Comparison of ENCODE assay signal across 1 cellular context in the genomic region with DNA sequence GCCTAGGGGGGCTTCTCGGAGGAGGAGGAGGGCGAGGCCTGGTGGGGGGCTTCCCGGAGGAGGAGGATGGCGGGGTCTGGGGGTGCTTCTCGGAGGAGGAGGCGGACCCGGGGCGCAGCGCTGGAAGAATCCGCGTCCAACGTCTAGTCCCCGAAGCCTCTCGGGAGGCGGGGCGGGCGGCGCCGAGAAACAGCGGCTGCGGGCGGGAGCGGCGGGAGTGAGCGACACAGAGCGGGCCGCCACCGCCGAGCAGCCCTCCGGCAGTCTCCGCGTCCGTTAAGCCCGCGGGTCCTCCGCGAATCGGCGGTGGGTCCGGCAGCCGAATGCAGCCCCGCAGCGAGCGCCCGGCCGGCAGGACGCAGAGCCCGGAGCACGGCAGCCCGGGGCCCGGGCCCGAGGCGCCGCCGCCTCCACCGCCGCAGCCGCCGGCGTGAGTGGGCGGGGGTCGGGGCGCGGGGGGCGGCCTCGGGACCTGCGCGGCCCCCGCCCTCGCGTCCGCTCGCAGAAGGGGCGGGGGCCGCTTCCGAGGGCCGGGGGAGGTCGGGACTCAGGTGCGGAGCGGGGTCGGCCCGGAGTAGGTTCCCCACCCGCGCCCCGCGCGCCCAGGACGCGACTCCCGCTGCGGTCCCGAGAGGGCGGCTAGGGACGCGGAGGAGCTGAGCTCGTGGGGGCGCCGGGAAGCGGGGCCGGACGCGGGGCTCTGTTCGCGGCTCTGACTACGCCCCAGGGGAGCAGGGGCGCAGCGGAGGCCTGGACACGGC.
TF ChIP-seq lines count a peak whose summit lies in the region.

A gene (plus strand): TSS at position 214 of the 761 bp plus-strand sequence. CDS start 110 bp downstream, at position 324.

TF ChIP-seq in HepG2, 621 proteins besides CTCF, POLR2A, EP300 and RAD21 (continued from another document and continues in another):
- TF ChIP-seq, protein P1, sequence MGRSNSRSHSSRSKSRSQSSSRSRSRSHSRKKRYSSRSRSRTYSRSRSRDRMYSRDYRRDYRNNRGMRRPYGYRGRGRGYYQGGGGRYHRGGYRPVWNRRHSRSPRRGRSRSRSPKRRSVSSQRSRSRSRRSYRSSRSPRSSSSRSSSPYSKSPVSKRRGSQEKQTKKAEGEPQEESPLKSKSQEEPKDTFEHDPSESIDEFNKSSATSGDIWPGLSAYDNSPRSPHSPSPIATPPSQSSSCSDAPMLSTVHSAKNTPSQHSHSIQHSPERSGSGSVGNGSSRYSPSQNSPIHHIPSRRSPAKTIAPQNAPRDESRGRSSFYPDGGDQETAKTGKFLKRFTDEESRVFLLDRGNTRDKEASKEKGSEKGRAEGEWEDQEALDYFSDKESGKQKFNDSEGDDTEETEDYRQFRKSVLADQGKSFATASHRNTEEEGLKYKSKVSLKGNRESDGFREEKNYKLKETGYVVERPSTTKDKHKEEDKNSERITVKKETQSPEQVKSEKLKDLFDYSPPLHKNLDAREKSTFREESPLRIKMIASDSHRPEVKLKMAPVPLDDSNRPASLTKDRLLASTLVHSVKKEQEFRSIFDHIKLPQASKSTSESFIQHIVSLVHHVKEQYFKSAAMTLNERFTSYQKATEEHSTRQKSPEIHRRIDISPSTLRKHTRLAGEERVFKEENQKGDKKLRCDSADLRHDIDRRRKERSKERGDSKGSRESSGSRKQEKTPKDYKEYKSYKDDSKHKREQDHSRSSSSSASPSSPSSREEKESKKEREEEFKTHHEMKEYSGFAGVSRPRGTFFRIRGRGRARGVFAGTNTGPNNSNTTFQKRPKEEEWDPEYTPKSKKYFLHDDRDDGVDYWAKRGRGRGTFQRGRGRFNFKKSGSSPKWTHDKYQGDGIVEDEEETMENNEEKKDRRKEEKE (IDR thresholded peaks at IDR 0.05) = no peak
- TF ChIP-seq NFIC (IDR thresholded peaks at IDR 0.05; ENCODE audit: low read length) (no peak), ZNF274 (CRISPR knock-in tag; IDR thresholded peaks at IDR 0.05) (no peak), ZFP36L2 (CRISPR knock-in tag; IDR thresholded peaks at IDR 0.05) (no peak), ZSCAN9 (CRISPR knock-in tag; IDR thresholded peaks at IDR 0.05; ENCODE audit: borderline replicate concordance) (no peak), ZNF431 (CRISPR knock-in tag; IDR thresholded peaks at IDR 0.05; ENCODE audit: borderline replicate concordance, low read depth) (no peak), ZBTB8A (CRISPR knock-in tag; IDR thresholded peaks at IDR 0.05; ENCODE audit: borderline replicate concordance, low read depth) (no peak), FOXJ3 (CRISPR knock-in tag; IDR thresholded peaks at IDR 0.05; ENCODE audit: borderline replicate concordance) (no peak), FOXA3 (CRISPR knock-in tag; IDR thresholded peaks at IDR 0.05) (no peak), ZC3H13 (CRISPR knock-in tag; IDR thresholded peaks at IDR 0.05) (peak; percentile 50; the same call in 1 of the 2 replicates), ZNF878 (CRISPR knock-in tag; IDR thresholded peaks at IDR 0.05) (no peak), RARA (CRISPR knock-in tag; IDR thresholded peaks at IDR 0.05) (0 out of 2 replicates have a peak, but pooled peaks have one; percentile 11), ZSCAN31 (CRISPR knock-in tag; IDR thresholded peaks at IDR 0.05; ENCODE audit: low read depth) (no peak), ZNF335 (CRISPR knock-in tag; IDR thresholded peaks at IDR 0.05) (no peak), KDM5B (CRISPR knock-in tag; IDR thresholded peaks at IDR 0.05; ENCODE audit: borderline replicate concordance) (no peak), SYNCRIP (IDR thresholded peaks at IDR 0.05; ENCODE audit: insufficient read depth, low read depth, low read length) (no peak), TEAD2 (CRISPR knock-in tag; IDR thresholded peaks at IDR 0.05) (no peak), ZFP37 (CRISPR knock-in tag; IDR thresholded peaks at IDR 0.05; ENCODE audit: borderline replicate concordance) (no peak), ZNF713 (CRISPR knock-in tag; IDR thresholded peaks at IDR 0.05) (no peak), ZZZ3 (CRISPR knock-in tag; IDR thresholded peaks at IDR 0.05; ENCODE audit: borderline replicate concordance) (no peak), FOXK1 (CRISPR knock-in tag; IDR thresholded peaks at IDR 0.05; ENCODE audit: borderline replicate concordance, low read depth) (0 out of 2 replicates have a peak, but pooled peaks have one; percentile 30), HHEX (CRISPR knock-in tag; IDR thresholded peaks at IDR 0.05) (no peak), ADNP (CRISPR knock-in tag; IDR thresholded peaks at IDR 0.05) (0 out of 2 replicates have a peak, but pooled peaks have one; percentile 72), IKZF4 (CRISPR knock-in tag; IDR thresholded peaks at IDR 0.05; ENCODE audit: borderline replicate concordance, low read depth, not compliant biosample characterization) (no peak), ZNF816 (CRISPR knock-in tag; IDR thresholded peaks at IDR 0.05; ENCODE audit: borderline replicate concordance) (no peak), ZNF720 (CRISPR knock-in tag; IDR thresholded peaks at IDR 0.05) (no peak), PAWR (CRISPR knock-in tag; IDR thresholded peaks at IDR 0.05; ENCODE audit: borderline replicate concordance) (no peak), HOXA5 (CRISPR knock-in tag; IDR thresholded peaks at IDR 0.05) (no peak), SNRNP70 (IDR thresholded peaks at IDR 0.05; ENCODE audit: low read depth, low read length) (no peak), HMG20B (CRISPR knock-in tag; conservative IDR thresholded peaks at IDR 0.05) (0 out of 2 replicates have a peak, but pooled peaks have one; percentile 25), ZNF572 (CRISPR knock-in tag; IDR thresholded peaks at IDR 0.05) (no peak), SETDB1 (CRISPR knock-in tag; IDR thresholded peaks at IDR 0.05; ENCODE audit: borderline replicate concordance) (no peak)
- TF ChIP-seq, protein P2, sequence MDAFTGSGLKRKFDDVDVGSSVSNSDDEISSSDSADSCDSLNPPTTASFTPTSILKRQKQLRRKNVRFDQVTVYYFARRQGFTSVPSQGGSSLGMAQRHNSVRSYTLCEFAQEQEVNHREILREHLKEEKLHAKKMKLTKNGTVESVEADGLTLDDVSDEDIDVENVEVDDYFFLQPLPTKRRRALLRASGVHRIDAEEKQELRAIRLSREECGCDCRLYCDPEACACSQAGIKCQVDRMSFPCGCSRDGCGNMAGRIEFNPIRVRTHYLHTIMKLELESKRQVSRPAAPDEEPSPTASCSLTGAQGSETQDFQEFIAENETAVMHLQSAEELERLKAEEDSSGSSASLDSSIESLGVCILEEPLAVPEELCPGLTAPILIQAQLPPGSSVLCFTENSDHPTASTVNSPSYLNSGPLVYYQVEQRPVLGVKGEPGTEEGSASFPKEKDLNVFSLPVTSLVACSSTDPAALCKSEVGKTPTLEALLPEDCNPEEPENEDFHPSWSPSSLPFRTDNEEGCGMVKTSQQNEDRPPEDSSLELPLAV (CRISPR knock-in tag; conservative IDR thresholded peaks at IDR 0.05; ENCODE audit: low read depth) = no peak
- TF ChIP-seq, protein P3, sequence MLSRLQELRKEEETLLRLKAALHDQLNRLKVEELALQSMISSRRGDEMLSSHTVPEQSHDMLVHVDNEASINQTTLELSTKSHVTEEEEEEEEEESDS (CRISPR knock-in tag; IDR thresholded peaks at IDR 0.05; ENCODE audit: borderline replicate concordance) = no peak
- TF ChIP-seq, protein P4, sequence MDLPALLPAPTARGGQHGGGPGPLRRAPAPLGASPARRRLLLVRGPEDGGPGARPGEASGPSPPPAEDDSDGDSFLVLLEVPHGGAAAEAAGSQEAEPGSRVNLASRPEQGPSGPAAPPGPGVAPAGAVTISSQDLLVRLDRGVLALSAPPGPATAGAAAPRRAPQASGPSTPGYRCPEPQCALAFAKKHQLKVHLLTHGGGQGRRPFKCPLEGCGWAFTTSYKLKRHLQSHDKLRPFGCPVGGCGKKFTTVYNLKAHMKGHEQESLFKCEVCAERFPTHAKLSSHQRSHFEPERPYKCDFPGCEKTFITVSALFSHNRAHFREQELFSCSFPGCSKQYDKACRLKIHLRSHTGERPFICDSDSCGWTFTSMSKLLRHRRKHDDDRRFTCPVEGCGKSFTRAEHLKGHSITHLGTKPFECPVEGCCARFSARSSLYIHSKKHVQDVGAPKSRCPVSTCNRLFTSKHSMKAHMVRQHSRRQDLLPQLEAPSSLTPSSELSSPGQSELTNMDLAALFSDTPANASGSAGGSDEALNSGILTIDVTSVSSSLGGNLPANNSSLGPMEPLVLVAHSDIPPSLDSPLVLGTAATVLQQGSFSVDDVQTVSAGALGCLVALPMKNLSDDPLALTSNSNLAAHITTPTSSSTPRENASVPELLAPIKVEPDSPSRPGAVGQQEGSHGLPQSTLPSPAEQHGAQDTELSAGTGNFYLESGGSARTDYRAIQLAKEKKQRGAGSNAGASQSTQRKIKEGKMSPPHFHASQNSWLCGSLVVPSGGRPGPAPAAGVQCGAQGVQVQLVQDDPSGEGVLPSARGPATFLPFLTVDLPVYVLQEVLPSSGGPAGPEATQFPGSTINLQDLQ (CRISPR knock-in tag; IDR thresholded peaks at IDR 0.05) = no peak
- TF ChIP-seq, protein P5, sequence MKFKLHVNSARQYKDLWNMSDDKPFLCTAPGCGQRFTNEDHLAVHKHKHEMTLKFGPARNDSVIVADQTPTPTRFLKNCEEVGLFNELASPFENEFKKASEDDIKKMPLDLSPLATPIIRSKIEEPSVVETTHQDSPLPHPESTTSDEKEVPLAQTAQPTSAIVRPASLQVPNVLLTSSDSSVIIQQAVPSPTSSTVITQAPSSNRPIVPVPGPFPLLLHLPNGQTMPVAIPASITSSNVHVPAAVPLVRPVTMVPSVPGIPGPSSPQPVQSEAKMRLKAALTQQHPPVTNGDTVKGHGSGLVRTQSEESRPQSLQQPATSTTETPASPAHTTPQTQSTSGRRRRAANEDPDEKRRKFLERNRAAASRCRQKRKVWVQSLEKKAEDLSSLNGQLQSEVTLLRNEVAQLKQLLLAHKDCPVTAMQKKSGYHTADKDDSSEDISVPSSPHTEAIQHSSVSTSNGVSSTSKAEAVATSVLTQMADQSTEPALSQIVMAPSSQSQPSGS (CRISPR knock-in tag; IDR thresholded peaks at IDR 0.05) = no peak
- TF ChIP-seq, protein P6, sequence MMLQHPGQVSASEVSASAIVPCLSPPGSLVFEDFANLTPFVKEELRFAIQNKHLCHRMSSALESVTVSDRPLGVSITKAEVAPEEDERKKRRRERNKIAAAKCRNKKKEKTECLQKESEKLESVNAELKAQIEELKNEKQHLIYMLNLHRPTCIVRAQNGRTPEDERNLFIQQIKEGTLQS (CRISPR knock-in tag; IDR thresholded peaks at IDR 0.05) = no peak
- TF ChIP-seq, protein P7, sequence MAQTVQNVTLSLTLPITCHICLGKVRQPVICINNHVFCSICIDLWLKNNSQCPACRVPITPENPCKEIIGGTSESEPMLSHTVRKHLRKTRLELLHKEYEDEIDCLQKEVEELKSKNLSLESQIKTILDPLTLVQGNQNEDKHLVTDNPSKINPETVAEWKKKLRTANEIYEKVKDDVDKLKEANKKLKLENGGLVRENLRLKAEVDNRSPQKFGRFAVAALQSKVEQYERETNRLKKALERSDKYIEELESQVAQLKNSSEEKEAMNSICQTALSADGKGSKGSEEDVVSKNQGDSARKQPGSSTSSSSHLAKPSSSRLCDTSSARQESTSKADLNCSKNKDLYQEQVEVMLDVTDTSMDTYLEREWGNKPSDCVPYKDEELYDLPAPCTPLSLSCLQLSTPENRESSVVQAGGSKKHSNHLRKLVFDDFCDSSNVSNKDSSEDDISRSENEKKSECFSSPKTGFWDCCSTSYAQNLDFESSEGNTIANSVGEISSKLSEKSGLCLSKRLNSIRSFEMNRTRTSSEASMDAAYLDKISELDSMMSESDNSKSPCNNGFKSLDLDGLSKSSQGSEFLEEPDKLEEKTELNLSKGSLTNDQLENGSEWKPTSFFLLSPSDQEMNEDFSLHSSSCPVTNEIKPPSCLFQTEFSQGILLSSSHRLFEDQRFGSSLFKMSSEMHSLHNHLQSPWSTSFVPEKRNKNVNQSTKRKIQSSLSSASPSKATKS (CRISPR knock-in tag; IDR thresholded peaks at IDR 0.05) = no peak
- TF ChIP-seq, protein P8, sequence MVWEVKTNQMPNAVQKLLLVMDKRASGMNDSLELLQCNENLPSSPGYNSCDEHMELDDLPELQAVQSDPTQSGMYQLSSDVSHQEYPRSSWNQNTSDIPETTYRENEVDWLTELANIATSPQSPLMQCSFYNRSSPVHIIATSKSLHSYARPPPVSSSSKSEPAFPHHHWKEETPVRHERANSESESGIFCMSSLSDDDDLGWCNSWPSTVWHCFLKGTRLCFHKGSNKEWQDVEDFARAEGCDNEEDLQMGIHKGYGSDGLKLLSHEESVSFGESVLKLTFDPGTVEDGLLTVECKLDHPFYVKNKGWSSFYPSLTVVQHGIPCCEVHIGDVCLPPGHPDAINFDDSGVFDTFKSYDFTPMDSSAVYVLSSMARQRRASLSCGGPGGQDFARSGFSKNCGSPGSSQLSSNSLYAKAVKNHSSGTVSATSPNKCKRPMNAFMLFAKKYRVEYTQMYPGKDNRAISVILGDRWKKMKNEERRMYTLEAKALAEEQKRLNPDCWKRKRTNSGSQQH (CRISPR knock-in tag; IDR thresholded peaks at IDR 0.05; ENCODE audit: low read depth) = no peak
- TF ChIP-seq, protein P9, sequence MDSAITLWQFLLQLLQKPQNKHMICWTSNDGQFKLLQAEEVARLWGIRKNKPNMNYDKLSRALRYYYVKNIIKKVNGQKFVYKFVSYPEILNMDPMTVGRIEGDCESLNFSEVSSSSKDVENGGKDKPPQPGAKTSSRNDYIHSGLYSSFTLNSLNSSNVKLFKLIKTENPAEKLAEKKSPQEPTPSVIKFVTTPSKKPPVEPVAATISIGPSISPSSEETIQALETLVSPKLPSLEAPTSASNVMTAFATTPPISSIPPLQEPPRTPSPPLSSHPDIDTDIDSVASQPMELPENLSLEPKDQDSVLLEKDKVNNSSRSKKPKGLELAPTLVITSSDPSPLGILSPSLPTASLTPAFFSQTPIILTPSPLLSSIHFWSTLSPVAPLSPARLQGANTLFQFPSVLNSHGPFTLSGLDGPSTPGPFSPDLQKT (CRISPR knock-in tag; IDR thresholded peaks at IDR 0.05; ENCODE audit: borderline replicate concordance) = no peak
- TF ChIP-seq, protein P10, sequence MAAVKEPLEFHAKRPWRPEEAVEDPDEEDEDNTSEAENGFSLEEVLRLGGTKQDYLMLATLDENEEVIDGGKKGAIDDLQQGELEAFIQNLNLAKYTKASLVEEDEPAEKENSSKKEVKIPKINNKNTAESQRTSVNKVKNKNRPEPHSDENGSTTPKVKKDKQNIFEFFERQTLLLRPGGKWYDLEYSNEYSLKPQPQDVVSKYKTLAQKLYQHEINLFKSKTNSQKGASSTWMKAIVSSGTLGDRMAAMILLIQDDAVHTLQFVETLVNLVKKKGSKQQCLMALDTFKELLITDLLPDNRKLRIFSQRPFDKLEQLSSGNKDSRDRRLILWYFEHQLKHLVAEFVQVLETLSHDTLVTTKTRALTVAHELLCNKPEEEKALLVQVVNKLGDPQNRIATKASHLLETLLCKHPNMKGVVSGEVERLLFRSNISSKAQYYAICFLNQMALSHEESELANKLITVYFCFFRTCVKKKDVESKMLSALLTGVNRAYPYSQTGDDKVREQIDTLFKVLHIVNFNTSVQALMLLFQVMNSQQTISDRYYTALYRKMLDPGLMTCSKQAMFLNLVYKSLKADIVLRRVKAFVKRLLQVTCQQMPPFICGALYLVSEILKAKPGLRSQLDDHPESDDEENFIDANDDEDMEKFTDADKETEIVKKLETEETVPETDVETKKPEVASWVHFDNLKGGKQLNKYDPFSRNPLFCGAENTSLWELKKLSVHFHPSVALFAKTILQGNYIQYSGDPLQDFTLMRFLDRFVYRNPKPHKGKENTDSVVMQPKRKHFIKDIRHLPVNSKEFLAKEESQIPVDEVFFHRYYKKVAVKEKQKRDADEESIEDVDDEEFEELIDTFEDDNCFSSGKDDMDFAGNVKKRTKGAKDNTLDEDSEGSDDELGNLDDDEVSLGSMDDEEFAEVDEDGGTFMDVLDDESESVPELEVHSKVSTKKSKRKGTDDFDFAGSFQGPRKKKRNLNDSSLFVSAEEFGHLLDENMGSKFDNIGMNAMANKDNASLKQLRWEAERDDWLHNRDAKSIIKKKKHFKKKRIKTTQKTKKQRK (IDR thresholded peaks at IDR 0.05; ENCODE audit: low read length) = no peak
